In genomic region chr1:161453950-161454860, GRCh38 we compare ENCODE assay signal across 10 cellular contexts. TPM values are rescaled to one million over a fixed set of nuclear protein-coding genes. Genes with fewer than 3 reads are reported as not detected.
DNase-seq lines count a peak whose midpoint lies in the region; ATAC-seq and TF ChIP-seq lines count a peak whose summit lies in the region.
"Not testable (repeated sequence)": the region's sequence is repeated elsewhere in the genome, so short reads cannot be mapped to it uniquely, and the experiment has no call there.
"Had no signal": no experiment of that assay in that cellular context is flagged by ENCODE, and none has a peak within 500 bp of the region (broad histone marks: within the 10 kb centered on the region; RNA-seq: fewer than 3 reads in every experiment).

No MANE protein-coding gene starts in this region.

- not testable (repeated sequence) for H3K27me3 ChIP-seq in breast epithelium; lower lobe of right lung (ENCODE audit: low read depth)

- H3K27ac ChIP-seq in breast epithelium, lower lobe of right lung: not testable (repeated sequence)

- TF ChIP-seq POLR2A in breast epithelium (IDR thresholded peaks at IDR 0.05) = not testable (repeated sequence)

- H3K4me3 ChIP-seq in breast epithelium, lower lobe of right lung: not testable (repeated sequence)

- not testable (repeated sequence) for H3K27me3 Mint-ChIP-seq in stimulated activated naive CD8-positive, alpha-beta T cell treated with anti-CD3 and anti-CD28 coated beads, Interleukin-15, amount 100 ng/mL, for 72 hours

- DNase-seq in activated CD4-positive, alpha-beta T cell treated with anti-CD3 and anti-CD28 coated beads, Interleukin-2, amount 50 U/mL, for 48 hours = peak; percentile 30 to 41
- DNase-seq in breast epithelium (ENCODE audit: low spot score in 2 of 2) = peak; percentile 32 to 63
- peak; percentile 77 for DNase-seq in lower lobe of right lung
- peak; percentile 32 to 41 for DNase-seq in stimulated activated naive CD8-positive, alpha-beta T cell treated with anti-CD3 and anti-CD28 coated beads, Interleukin-15, amount 100 ng/mL, for 72 hours

- not testable (repeated sequence) for H3K4me1 Mint-ChIP-seq in stimulated activated naive CD8-positive, alpha-beta T cell treated with anti-CD3 and anti-CD28 coated beads, Interleukin-15, amount 100 ng/mL, for 72 hours

- TF ChIP-seq CTCF in breast epithelium (IDR thresholded peaks at IDR 0.05); lower lobe of right lung (IDR thresholded peaks at IDR 0.05): not testable (repeated sequence)

- peak; percentile 55 for ATAC-seq in GM18519 (IDR thresholded peaks at IDR 0.05; ENCODE audit: low FRiP score, unreplicated experiment)
- ATAC-seq in GM21381 (IDR thresholded peaks at IDR 0.05; ENCODE audit: unreplicated experiment) = peak; percentile 72
- peak; percentile 53 for ATAC-seq in HG02852 (IDR thresholded peaks at IDR 0.05; ENCODE audit: unreplicated experiment)
- ATAC-seq in HG03439 (IDR thresholded peaks at IDR 0.05; ENCODE audit: unreplicated experiment) = peak; percentile 65
- ATAC-seq in lower lobe of right lung = peak; percentile 60 to 81
- peak; percentile 71 for ATAC-seq in stimulated activated naive CD8-positive, alpha-beta T cell treated with anti-CD3 and anti-CD28 coated beads, Interleukin-15, amount 100 ng/mL, for 72 hours

- H3K36me3 ChIP-seq in breast epithelium, lower lobe of right lung: not testable (repeated sequence)

- not testable (repeated sequence) for H3K9me3 ChIP-seq in breast epithelium, lower lobe of right lung

- H3K4me3 Mint-ChIP-seq in stimulated activated naive CD8-positive, alpha-beta T cell treated with anti-CD3 and anti-CD28 coated beads, Interleukin-15, amount 100 ng/mL, for 72 hours = not testable (repeated sequence)

- intact Hi-C loops in breast epithelium (cut with DNase I; ENCODE audit: low total_unique reads); lower lobe of right lung (cut with DNase I): not testable (repeated sequence)

- not testable (repeated sequence) for H3K27ac Mint-ChIP-seq in stimulated activated naive CD8-positive, alpha-beta T cell treated with anti-CD3 and anti-CD28 coated beads, Interleukin-15, amount 100 ng/mL, for 72 hours

- not testable (repeated sequence) for H3K4me1 ChIP-seq in breast epithelium, lower lobe of right lung

- H3K9me3 Mint-ChIP-seq in stimulated activated naive CD8-positive, alpha-beta T cell treated with anti-CD3 and anti-CD28 coated beads, Interleukin-15, amount 100 ng/mL, for 72 hours = not testable (repeated sequence)

RNA-seq across cellular contexts. Expression of gene FCGR2A, which starts 51.1 kb away (rescaled TPM):
- total RNA-seq in breast epithelium (10 to 100 TPM; 33.1 to 70.6 (median 48.4) TPM), lower lobe of right lung (223 TPM)
- total RNA-seq: cardiac muscle cell, pulmonary artery endothelial cell had no signal
